Comparison of ENCODE assay signal across 35 cellular contexts in genomic region chr10:7053195-7053594, GRCh38.
"Had no signal": no experiment of that assay in that cellular context is flagged by ENCODE, and none has a peak within 500 bp of the region (broad histone marks: within the 10 kb centered on the region; RNA-seq: fewer than 3 reads in every experiment).

No MANE protein-coding gene starts in this region.

- H3K4me1 ChIP-seq: adrenal gland, body of pancreas, breast epithelium had no signal

- H3K36me3 ChIP-seq: adrenal gland, brain microvascular endothelial cell, breast epithelium had no signal

- H3K27ac ChIP-seq: adrenal gland, body of pancreas, brain microvascular endothelial cell, breast epithelium, VCaP had no signal

- H3K27me3 Mint-ChIP-seq: activated CD4-positive, alpha-beta memory T cell treated with anti-CD3 and anti-CD28 coated beads for 36 hours; activated CD8-positive, alpha-beta T cell treated with anti-CD3 and anti-CD28 coated beads for 36 hours; activated T-helper 17 cell treated with anti-CD3 and anti-CD28 coated beads, Interleukin-2, amount 50 U/mL, for 72 hours had no signal

- H3K4me3 Mint-ChIP-seq: activated B cell treated with CpG ODN at 0.5 μM for 24 hours; activated CD4-positive, alpha-beta memory T cell treated with anti-CD3 and anti-CD28 coated beads for 36 hours; activated CD4-positive, alpha-beta T cell treated with anti-CD3 and anti-CD28 coated beads, Interleukin-2, amount 10 ng/mL, durations not matched to agents 24 days and 14 days; activated CD8-positive, alpha-beta T cell treated with anti-CD3 and anti-CD28 coated beads for 36 hours; activated naive CD4-positive, alpha-beta T cell treated with anti-CD3 and anti-CD28 coated beads for 36 hours; activated naive CD8-positive, alpha-beta T cell treated with anti-CD3 and anti-CD28 coated beads for 36 hours; activated T-cell treated with anti-CD3 and anti-CD28 coated beads, Interleukin-2, amount 50 U/mL, for 4 hours; activated T-cell treated with anti-CD3 and anti-CD28 coated beads, Interleukin-2, amount 50 U/mL, for 72 hours; activated T-helper 1 cell treated with anti-CD3 and anti-CD28 coated beads, Interleukin-12 subunit alpha, Interleukin-12 subunit beta, Interleukin-2, Interleukin-4 antibody, amounts not matched to agents 30 ng/mL and 10 ng/mL and 1 ng/mL, durations not matched to agents 14 hours and 24 hours and 36 hours; activated T-helper 17 cell treated with anti-CD3 and anti-CD28 coated beads, Interleukin-2, amount 50 U/mL, for 72 hours; T-helper 1 cell treated with Interleukin-12 subunit alpha and Interleukin-12 subunit beta and Interleukin-4 antibody, amounts not matched to agents 30 μg/mL and 1 μg/mL, for 36 hours; T-helper 2 cell treated with Interferon-gamma antibody and Interleukin-4, amounts not matched to agents 5 μg/mL and 100 μg/mL, for 36 hours had no signal

- H3K36me3 Mint-ChIP-seq: activated CD4-positive, alpha-beta memory T cell treated with anti-CD3 and anti-CD28 coated beads for 36 hours had no signal

- H3K27ac Mint-ChIP-seq: activated B cell treated with CpG ODN at 0.5 μM for 24 hours; activated CD4-positive, alpha-beta memory T cell treated with anti-CD3 and anti-CD28 coated beads for 36 hours; activated CD4-positive, alpha-beta T cell treated with anti-CD3 and anti-CD28 coated beads, Interleukin-2, amount 10 ng/mL, durations not matched to agents 24 days and 14 days; activated CD8-positive, alpha-beta T cell treated with anti-CD3 and anti-CD28 coated beads for 36 hours; activated naive CD4-positive, alpha-beta T cell treated with anti-CD3 and anti-CD28 coated beads for 36 hours; activated naive CD4-positive, alpha-beta T cell treated with anti-CD3 and anti-CD28 coated beads, Interleukin-2, amount 50 U/mL, for 72 hours; activated naive CD8-positive, alpha-beta T cell treated with anti-CD3 and anti-CD28 coated beads for 36 hours; activated T-cell treated with anti-CD3 and anti-CD28 coated beads, Interleukin-2, amount 50 U/mL, for 72 hours; activated T-helper 1 cell treated with anti-CD3 and anti-CD28 coated beads, Interleukin-12 subunit alpha, Interleukin-12 subunit beta, Interleukin-2, Interleukin-4 antibody, amounts not matched to agents 30 ng/mL and 10 ng/mL and 1 ng/mL, durations not matched to agents 14 hours and 24 hours and 36 hours; activated T-helper 17 cell treated with anti-CD3 and anti-CD28 coated beads, Interleukin-2, amount 50 U/mL, for 72 hours; T-helper 1 cell treated with Interleukin-12 subunit alpha and Interleukin-12 subunit beta and Interleukin-4 antibody, amounts not matched to agents 30 μg/mL and 1 μg/mL, for 36 hours; T-helper 2 cell treated with Interferon-gamma antibody and Interleukin-4, amounts not matched to agents 5 μg/mL and 100 μg/mL, for 36 hours had no signal

- H3K9me3 Mint-ChIP-seq: activated T-helper 17 cell treated with anti-CD3 and anti-CD28 coated beads, Interleukin-2, amount 50 U/mL, for 72 hours had no signal

- H3K9me3 ChIP-seq: adrenal gland, body of pancreas had no signal

- DNase-seq: activated B cell treated with CpG ODN at 0.5 μM for 24 hours; activated CD4-positive, alpha-beta memory T cell treated with anti-CD3 and anti-CD28 coated beads for 36 hours; activated CD4-positive, alpha-beta T cell treated with anti-CD3 and anti-CD28 coated beads for 4 hours; activated CD4-positive, alpha-beta T cell treated with anti-CD3 and anti-CD28 coated beads, Interleukin-2, amount 10 ng/mL, durations not matched to agents 24 days and 14 days; activated CD4-positive, alpha-beta T cell treated with anti-CD3 and anti-CD28 coated beads, Interleukin-2, amount 50 U/mL, for 1 hour; activated CD4-positive, alpha-beta T cell treated with anti-CD3 and anti-CD28 coated beads, Interleukin-2, amount 50 U/mL, for 4 hours; activated CD4-positive, CD25-positive, alpha-beta regulatory T cell treated with anti-CD3 and anti-CD28 coated beads, Interleukin-2, amount 50 U/mL, for 72 hours; activated CD8-positive, alpha-beta memory T cell treated with anti-CD3 and anti-CD28 coated beads, Interleukin-2, amount 50 U/mL, for 4 hours; activated CD8-positive, alpha-beta T cell treated with anti-CD3 and anti-CD28 coated beads for 36 hours; activated effector memory CD4-positive, alpha-beta T cell treated with anti-CD3 and anti-CD28 coated beads, Interleukin-2, amount 50 U/mL, for 16 hours; activated gamma-delta T cell treated with Interleukin-2 at 50 U/mL for 16 hours; activated naive CD4-positive, alpha-beta T cell; activated naive CD4-positive, alpha-beta T cell treated with anti-CD3 and anti-CD28 coated beads for 36 hours; activated naive CD4-positive, alpha-beta T cell treated with anti-CD3 and anti-CD28 coated beads, Interleukin-2, amount 50 U/mL, for 16 hours; activated naive CD8-positive, alpha-beta T cell treated with anti-CD3 and anti-CD28 coated beads for 36 hours; activated T-cell treated with anti-CD3 and anti-CD28 coated beads for 4 hours; activated T-cell treated with anti-CD3 and anti-CD28 coated beads, Interleukin-2, amount 50 U/mL, for 1 hour; activated T-cell treated with anti-CD3 and anti-CD28 coated beads, Interleukin-2, amount 50 U/mL, for 4 hours; activated T-cell treated with anti-CD3 and anti-CD28 coated beads, Interleukin-2, amount 50 U/mL, for 72 hours; adrenal gland; amniotic stem cell; aorta; body of pancreas; brain microvascular endothelial cell; central memory CD4-positive, alpha-beta T cell; T-helper 1 cell; T-helper 2 cell; T-helper 9 cell had no signal

- ATAC-seq: activated CD8-positive, alpha-beta T cell treated with anti-CD3 and anti-CD28 coated beads for 36 hours; activated naive CD4-positive, alpha-beta T cell treated with anti-CD3 and anti-CD28 coated beads, Interleukin-2, amount 50 U/mL, for 72 hours; activated T-cell treated with anti-CD3 and anti-CD28 coated beads, Interleukin-2, amount 50 U/mL, for 4 hours; activated T-cell treated with anti-CD3 and anti-CD28 coated beads, Interleukin-2, amount 50 U/mL, for 72 hours; activated T-helper 17 cell treated with anti-CD3 and anti-CD28 coated beads, Interleukin-2, amount 50 U/mL, for 72 hours; body of pancreas had no signal

- H3K27me3 ChIP-seq: adrenal gland, body of pancreas, brain microvascular endothelial cell, breast epithelium had no signal

- H3K4me3 ChIP-seq: adrenal gland, body of pancreas, breast epithelium had no signal

- H3K4me1 Mint-ChIP-seq: activated B cell treated with CpG ODN at 0.5 μM for 24 hours; activated CD4-positive, alpha-beta T cell treated with anti-CD3 and anti-CD28 coated beads, Interleukin-2, amount 10 ng/mL, durations not matched to agents 24 days and 14 days; activated naive CD8-positive, alpha-beta T cell treated with anti-CD3 and anti-CD28 coated beads for 36 hours; activated T-helper 17 cell treated with anti-CD3 and anti-CD28 coated beads, Interleukin-2, amount 50 U/mL, for 72 hours had no signal
